8 cellular contexts compared by ENCODE assay signal in the genomic region with DNA sequence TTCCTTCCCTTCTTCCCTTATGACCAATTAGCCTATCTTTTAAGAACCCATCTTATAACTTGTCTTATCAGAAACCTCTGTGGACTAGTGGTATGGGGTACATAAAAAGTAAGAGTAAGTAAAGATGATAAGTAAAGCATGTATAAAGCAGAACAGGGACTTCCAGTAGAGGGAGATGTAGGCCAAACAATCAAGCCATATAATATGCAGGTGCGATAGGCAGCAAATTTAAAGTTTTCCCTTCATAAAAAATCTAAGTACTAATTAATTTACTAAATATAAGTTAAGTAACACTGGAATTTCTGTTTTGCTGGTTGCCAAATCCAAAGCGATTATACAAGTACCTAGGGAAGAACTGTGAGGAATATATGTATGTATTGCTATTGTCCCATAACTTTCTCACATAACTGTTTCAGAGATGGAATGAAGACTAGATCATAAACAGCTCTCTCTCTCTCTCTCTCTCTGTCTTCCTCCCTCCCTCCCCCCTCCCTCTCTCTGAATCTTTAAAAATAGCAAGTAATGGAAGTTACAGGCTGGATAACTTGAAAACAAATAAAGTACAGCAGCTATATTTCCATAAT. TPM values are rescaled to one million over a fixed set of nuclear protein-coding genes. Genes with fewer than 3 reads are reported as not detected.
DNase-seq lines count a peak whose midpoint lies in the region; ATAC-seq, FAIRE-seq and TF ChIP-seq lines count a peak whose summit lies in the region.

No MANE protein-coding gene starts in this region.

- peak; percentile 73 for TF ChIP-seq RAD21 in neural cell (conservative IDR thresholded peaks at IDR 0.05)

- H3K4me1 Mint-ChIP-seq in astrocyte (ENCODE audit: low read depth, unreplicated experiment), result no peaks in the 10 kb centered on the region
- no peaks in the 10 kb centered on the region for H3K4me1 Mint-ChIP-seq in CD8-positive, alpha-beta T cell (ENCODE audit: low read depth)
- no peaks in the 10 kb centered on the region for H3K4me1 Mint-ChIP-seq in CD4-positive, alpha-beta T cell (ENCODE audit: low read depth)

- TF ChIP-seq CTCF in heart left ventricle (IDR thresholded peaks at IDR 0.05), result peak in 7 of 12 donors; percentile 18 to 45 (median 31)
- peak; percentile 61 for TF ChIP-seq CTCF in KMS-11 (conservative IDR thresholded peaks at IDR 0.05; ENCODE audit: low read depth, low read length)
- peak; percentile 58 for TF ChIP-seq CTCF in astrocyte (IDR thresholded peaks at IDR 0.05; ENCODE audit: insufficient read depth, low read depth, low read length)
- TF ChIP-seq CTCF in neural cell (IDR thresholded peaks at IDR 0.05; ENCODE audit: poor library complexity, severe bottlenecking), result peak; percentile 69
- no peak for TF ChIP-seq CTCF in CD8-positive, alpha-beta T cell (IDR thresholded peaks at IDR 0.05)
- no peak for TF ChIP-seq CTCF in CD4-positive, alpha-beta T cell (IDR thresholded peaks at IDR 0.05)

- H3K4me1 ChIP-seq in heart left ventricle, result peaks cover 0 to 10% (median 0%) of the 10 kb centered on the region in 12 donors
- H3K4me1 ChIP-seq in KMS-11 (ENCODE audit: low read depth, poor library complexity, severe bottlenecking), result no peaks in the 10 kb centered on the region
- H3K4me1 ChIP-seq in astrocyte (ENCODE audit: insufficient read depth, low read length), result no peaks in the 10 kb centered on the region
- no peaks in the 10 kb centered on the region for H3K4me1 ChIP-seq in CD8-positive, alpha-beta T cell (ENCODE audit: insufficient read depth, low read length)

- ATAC-seq in heart left ventricle (peak in 1 of 4 donors; percentile 52), Right ventricle myocardium inferior (no peak)
- no peak for ATAC-seq in CD8-positive, alpha-beta T cell
- ATAC-seq in CD4-positive, alpha-beta T cell (ENCODE audit: poor library complexity), result no peak

- H3K27ac Mint-ChIP-seq in astrocyte (ENCODE audit: unreplicated experiment), result no peak overlapping the region
- no peak overlapping the region for H3K27ac Mint-ChIP-seq in CD8-positive, alpha-beta T cell
- H3K27ac Mint-ChIP-seq in CD4-positive, alpha-beta T cell, result no peak overlapping the region

- H2AFZ ChIP-seq in KMS-11 (ENCODE audit: low read depth) (no peak overlapping the region), astrocyte (ENCODE audit: low read depth, low read length) (no peak overlapping the region), neural cell (ENCODE audit: low read depth, low read length) (no peak overlapping the region)

- POLR2A ChIA-PET in CD8-positive, alpha-beta T cell (lab: Charles Lee), result interaction anchor here (0.8 kb wide), 1 partner anchor 27 kb away, joined by 4 read pairs; no protein-coding TSS in a partner anchor
- POLR2A ChIA-PET in CD4-positive, alpha-beta T cell (lab: Charles Lee), result interaction anchor here (1.2 kb wide), 1 partner anchor 27 kb away, joined by 3 read pairs; no protein-coding TSS in a partner anchor

- intact Hi-C loops in heart left ventricle (cut with DNase I), result no loop called here
- intact Hi-C loops in Right ventricle myocardium inferior (cut with DNase I), result no loop called here
- intact Hi-C loops in CD8-positive, alpha-beta T cell (cut with DNase I, micrococcal nuclease), result no loop called here
- intact Hi-C loops in CD4-positive, alpha-beta T cell (cut with DNase I, micrococcal nuclease), result no loop called here

- no peaks in the 10 kb centered on the region for H3K27me3 Mint-ChIP-seq in astrocyte (ENCODE audit: low read depth, unreplicated experiment)
- H3K27me3 Mint-ChIP-seq in CD8-positive, alpha-beta T cell (ENCODE audit: low read depth), result no peaks in the 10 kb centered on the region
- H3K27me3 Mint-ChIP-seq in CD4-positive, alpha-beta T cell, result no peaks in the 10 kb centered on the region

- H3K27me3 ChIP-seq in heart left ventricle (no peaks in the 10 kb centered on the region), KMS-11 (ENCODE audit: insufficient read depth, low read depth) (no peaks in the 10 kb centered on the region), astrocyte (ENCODE audit: insufficient read depth, low read length) (no peaks in the 10 kb centered on the region), neural cell (ENCODE audit: insufficient read depth, low read depth, low read length) (no peaks in the 10 kb centered on the region)
- no peaks in the 10 kb centered on the region for H3K27me3 ChIP-seq in CD8-positive, alpha-beta T cell (ENCODE audit: insufficient read depth, low read length)
- H3K27me3 ChIP-seq in CD4-positive, alpha-beta T cell (ENCODE audit: control insufficient read depth, insufficient read depth, low read length), result no peaks in the 10 kb centered on the region

- no peaks in the 10 kb centered on the region for H3F3A ChIP-seq in neural cell (ENCODE audit: insufficient read depth, low read length, poor library complexity, severe bottlenecking)

- H4K20me1 ChIP-seq in KMS-11 (ENCODE audit: insufficient read depth), result no peaks in the 10 kb centered on the region
- no peaks in the 10 kb centered on the region for H4K20me1 ChIP-seq in astrocyte (ENCODE audit: insufficient read depth, low read length)
- no peaks in the 10 kb centered on the region for H4K20me1 ChIP-seq in neural cell (ENCODE audit: insufficient read depth)

- H3K36me3 ChIP-seq in heart left ventricle (peaks cover 0 to 17% (median 8%) of the 10 kb centered on the region in 9 donors), KMS-11 (ENCODE audit: insufficient read depth) (no peaks in the 10 kb centered on the region), astrocyte (ENCODE audit: insufficient read depth, low read length) (no peaks in the 10 kb centered on the region), neural cell (ENCODE audit: insufficient read depth, low read length) (no peaks in the 10 kb centered on the region)
- H3K36me3 ChIP-seq in CD8-positive, alpha-beta T cell (ENCODE audit: insufficient read depth, low read length), result no peaks in the 10 kb centered on the region

- CTCF ChIA-PET in CD8-positive, alpha-beta T cell (lab: Charles Lee), result no interaction called here
- CTCF ChIA-PET in CD4-positive, alpha-beta T cell (lab: Charles Lee), result no interaction called here

- no peaks in the 10 kb centered on the region for H3K9me2 ChIP-seq in neural cell (ENCODE audit: insufficient read depth, low read length)

- no peaks in the 10 kb centered on the region for H3K9me3 Mint-ChIP-seq in astrocyte (ENCODE audit: unreplicated experiment)
- no peaks in the 10 kb centered on the region for H3K9me3 Mint-ChIP-seq in CD8-positive, alpha-beta T cell
- no peaks in the 10 kb centered on the region for H3K9me3 Mint-ChIP-seq in CD4-positive, alpha-beta T cell

- no peaks in the 10 kb centered on the region for H3K36me3 Mint-ChIP-seq in astrocyte (ENCODE audit: low read depth, unreplicated experiment)
- peaks cover 32% of the 10 kb centered on the region for H3K36me3 Mint-ChIP-seq in CD8-positive, alpha-beta T cell
- peaks cover 32% of the 10 kb centered on the region for H3K36me3 Mint-ChIP-seq in CD4-positive, alpha-beta T cell (ENCODE audit: low read depth)

- H3K9ac ChIP-seq in KMS-11 (no peak overlapping the region), astrocyte (ENCODE audit: low read length) (no peak overlapping the region), neural cell (ENCODE audit: low read length) (no peak overlapping the region)

- no peak for TF ChIP-seq POLR2A in heart left ventricle (IDR thresholded peaks at IDR 0.05)

- 59 to 68% (median 60%) methylated on average over 2 of the region's 2 CpGs for WGBS in heart left ventricle, 4 donors

- DNase-seq in heart left ventricle (no peak), Right ventricle myocardium inferior (ENCODE audit: missing footprints) (no peak), astrocyte (ENCODE audit: low read depth) (peak; percentile 10)
- DNase-seq in CD8-positive, alpha-beta T cell, result no peak
- no peak for DNase-seq in activated T-cell treated with anti-CD3 and anti-CD28 coated beads, Interleukin-2, amount 50 U/mL, for 1 hour
- DNase-seq in CD4-positive, alpha-beta T cell, result no peak

- H3K4me2 ChIP-seq in KMS-11 (no peak overlapping the region), astrocyte (ENCODE audit: low read length) (no peak overlapping the region), neural cell (ENCODE audit: low read length) (no peak overlapping the region)

- H3K9me3 ChIP-seq in heart left ventricle (no peaks in the 10 kb centered on the region), astrocyte (ENCODE audit: insufficient read depth, low read depth, low read length) (no peaks in the 10 kb centered on the region), neural cell (ENCODE audit: low read length) (no peaks in the 10 kb centered on the region)
- no peaks in the 10 kb centered on the region for H3K9me3 ChIP-seq in CD8-positive, alpha-beta T cell (ENCODE audit: low read length)
- no peaks in the 10 kb centered on the region for H3K9me3 ChIP-seq in CD4-positive, alpha-beta T cell (ENCODE audit: control insufficient read depth, low read length)

- no peak overlapping the region for H3K27ac ChIP-seq in heart left ventricle
- H3K27ac ChIP-seq in KMS-11, result no peak overlapping the region
- H3K27ac ChIP-seq in astrocyte (ENCODE audit: low read depth, low read length), result no peak overlapping the region
- no peak overlapping the region for H3K27ac ChIP-seq in neural cell (ENCODE audit: low read length)
- no peak overlapping the region for H3K27ac ChIP-seq in CD8-positive, alpha-beta T cell (ENCODE audit: low read depth, low read length)
- no peak overlapping the region for H3K27ac ChIP-seq in CD4-positive, alpha-beta T cell (ENCODE audit: low read depth, low read length)

- FAIRE-seq in astrocyte (lab: Jason Lieb, UNC), result no peak

- no peak overlapping the region for H3K4me3 Mint-ChIP-seq in astrocyte (ENCODE audit: unreplicated experiment)
- no peak overlapping the region for H3K4me3 Mint-ChIP-seq in CD8-positive, alpha-beta T cell
- H3K4me3 Mint-ChIP-seq in CD4-positive, alpha-beta T cell, result no peak overlapping the region

- H3K79me2 ChIP-seq in KMS-11 (ENCODE audit: insufficient read depth, low read depth) (no peaks in the 10 kb centered on the region), astrocyte (ENCODE audit: insufficient read depth, low read length) (no peaks in the 10 kb centered on the region), neural cell (replicated peaks; ENCODE audit: insufficient read depth, low read length) (no peaks in the 10 kb centered on the region)

- H3K4me3 ChIP-seq in heart left ventricle (no peak overlapping the region), KMS-11 (IDR thresholded peaks at IDR 0.05; ENCODE audit: insufficient read depth, low read depth, low read length) (no peak overlapping the region), astrocyte (ENCODE audit: insufficient read depth, low read depth, low read length) (no peak overlapping the region), neural cell (ENCODE audit: low read length) (no peak overlapping the region)
- H3K4me3 ChIP-seq in CD8-positive, alpha-beta T cell (ENCODE audit: low read depth, low read length), result no peak overlapping the region

- no peak for TF ChIP-seq EP300 in neural cell (conservative IDR thresholded peaks at IDR 0.05; ENCODE audit: poor library complexity, severe bottlenecking)

RNA-seq across cellular contexts. Expression of a gene that starts 25.7 kb away (rescaled TPM):
- total RNA-seq in heart left ventricle, result 10 to 100 TPM in 6 of 9 donors, 1 to 10 TPM in 3; 6.0 to 19.6 (median 13.5) TPM
- polyA plus RNA-seq in heart left ventricle, result 1 to 10 TPM; 2.2 to 6.4 TPM
- total RNA-seq in Right ventricle myocardium inferior, result 15.0 TPM
- total RNA-seq in astrocyte, result 6.8 and 9.4 TPM in 2 replicates
- 8.2 and 11.1 TPM in 2 replicates for polyA plus RNA-seq in neural cell
- 18.7 and 21.2 TPM in 2 replicates for polyA minus RNA-seq in neural cell
- total RNA-seq in CD8-positive, alpha-beta T cell, result 10 to 100 TPM; 12.1 to 14.5 TPM
- total RNA-seq in CD4-positive, alpha-beta T cell, result 10 to 100 TPM; 12.4 to 12.6 TPM

RNA-seq across cellular contexts. Expression of a gene that starts 25.8 kb away (rescaled TPM):
- total RNA-seq in heart left ventricle (10 to 100 TPM; 20.0 to 40.4 (median 24.5) TPM), Right ventricle myocardium inferior (25.5 TPM), astrocyte (43.7 and 46.0 TPM in 2 replicates)
- polyA plus RNA-seq in heart left ventricle (10 to 100 TPM; 39.1 to 44.2 TPM), neural cell (64.5 and 64.6 TPM in 2 replicates)
- polyA minus RNA-seq in neural cell, result 46.5 and 68.5 TPM in 2 replicates
- total RNA-seq in CD8-positive, alpha-beta T cell, result 100 to 1,000 TPM; 173 to 174 TPM
- 100 to 1,000 TPM; 186 to 204 TPM for total RNA-seq in CD4-positive, alpha-beta T cell

Comparison
In these comparisons a context has a peak if more than half of its experiments do, and no peak if none do; other contexts are left out.
1. CTCF ChIP-seq: peak in heart left ventricle (7 of 12), KMS-11 (single experiment), astrocyte (single experiment) and neural cell (single experiment); none in CD8-positive, alpha-beta T cell (single experiment) and CD4-positive, alpha-beta T cell (single experiment).